ENCODE assay signal across 9 cellular contexts in genomic region chr20:60057123-60057865, GRCh38.
DNase-seq lines count a peak whose midpoint lies in the region; ATAC-seq and TF ChIP-seq lines count a peak whose summit lies in the region.
"Had no signal": no experiment of that assay in that cellular context is flagged by ENCODE, and none has a peak within 500 bp of the region (broad histone marks: within the 10 kb centered on the region; RNA-seq: fewer than 3 reads in every experiment).

No MANE protein-coding gene starts in this region.

- H3K27me3 ChIP-seq in CD4-positive, alpha-beta T cell (ENCODE audit: control insufficient read depth, insufficient read depth, low read length): no peaks in the 10 kb centered on the region
- H3K27me3 ChIP-seq in OCI-LY1 (ENCODE audit: insufficient read depth, low read length): no peaks in the 10 kb centered on the region

- intact Hi-C loops in CD4-positive, alpha-beta T cell (cut with DNase I, micrococcal nuclease): loop anchor here (1.0 to 10.0 kb wide), 8 partner anchors 105 to 1920 kb away; no protein-coding TSS in a partner anchor

- peak overlapping the region; percentile 32 for H3K4me3 Mint-ChIP-seq in CD4-positive, alpha-beta T cell
- peak overlapping the region; percentile 10 to 83 (median 62) for H3K4me3 Mint-ChIP-seq in naive thymus-derived CD8-positive, alpha-beta T cell
- peak overlapping the region; percentile 60 to 69 for H3K4me3 Mint-ChIP-seq in stimulated activated naive CD8-positive, alpha-beta T cell treated with anti-CD3 and anti-CD28 coated beads, Interleukin-15, amount 100 ng/mL, for 72 hours

- no peaks in the 10 kb centered on the region for H3K9me3 ChIP-seq in CD4-positive, alpha-beta T cell (ENCODE audit: control insufficient read depth, low read length)
- H3K9me3 ChIP-seq in OCI-LY1 (ENCODE audit: low read length): no peaks in the 10 kb centered on the region

- TF ChIP-seq CTCF in CD4-positive, alpha-beta T cell (IDR thresholded peaks at IDR 0.05): peak; percentile 79
- TF ChIP-seq CTCF in OCI-LY1 (IDR thresholded peaks at IDR 0.05; ENCODE audit: low read length): peak; percentile 83

- H3K4me1 ChIP-seq in OCI-LY1 (ENCODE audit: insufficient read depth, low read length, severe bottlenecking): peaks cover 10% of the 10 kb centered on the region

- CTCF ChIA-PET in CD4-positive, alpha-beta T cell (lab: Charles Lee): interaction anchor here (0.7 to 3.2 kb wide), 6 partner anchors 9 to 1172 kb away, joined by 3 to 20 read pairs (median 3); partner anchors contain the start of genes FAM217B and PPP1R3D

- peak; percentile 51 for ATAC-seq in CD4-positive, alpha-beta T cell (ENCODE audit: poor library complexity)
- ATAC-seq in GM19463 (IDR thresholded peaks at IDR 0.05; ENCODE audit: unreplicated experiment) (peak; percentile 60), esophagus mucosa (peak; percentile 47)
- ATAC-seq in naive thymus-derived CD8-positive, alpha-beta T cell: peak; percentile 51 to 67
- ATAC-seq in stimulated activated naive CD8-positive, alpha-beta T cell treated with anti-CD3 and anti-CD28 coated beads, Interleukin-15, amount 100 ng/mL, for 72 hours: peak; percentile 72

- H3K9me3 Mint-ChIP-seq in CD4-positive, alpha-beta T cell: no peaks in the 10 kb centered on the region
- H3K9me3 Mint-ChIP-seq in naive thymus-derived CD8-positive, alpha-beta T cell: no peaks in the 10 kb centered on the region
- no peaks in the 10 kb centered on the region for H3K9me3 Mint-ChIP-seq in stimulated activated naive CD8-positive, alpha-beta T cell treated with anti-CD3 and anti-CD28 coated beads, Interleukin-15, amount 100 ng/mL, for 72 hours
- H3K9me3 Mint-ChIP-seq: IgD-negative memory B cell had no signal

- H3K27me3 Mint-ChIP-seq in CD4-positive, alpha-beta T cell: no peaks in the 10 kb centered on the region
- H3K27me3 Mint-ChIP-seq in naive thymus-derived CD8-positive, alpha-beta T cell: no peaks in the 10 kb centered on the region
- H3K27me3 Mint-ChIP-seq in stimulated activated naive CD8-positive, alpha-beta T cell treated with anti-CD3 and anti-CD28 coated beads, Interleukin-15, amount 100 ng/mL, for 72 hours: peaks cover 7% of the 10 kb centered on the region

- no peaks in the 10 kb centered on the region for H3F3A ChIP-seq in OCI-LY1 (ENCODE audit: insufficient read depth, low read length)

- H3K36me3 Mint-ChIP-seq in CD4-positive, alpha-beta T cell (ENCODE audit: low read depth): no peaks in the 10 kb centered on the region
- no peaks in the 10 kb centered on the region for H3K36me3 Mint-ChIP-seq in naive thymus-derived CD8-positive, alpha-beta T cell

- no peaks in the 10 kb centered on the region for H4K20me1 ChIP-seq in OCI-LY1 (ENCODE audit: insufficient read depth, low read length)

- no peaks in the 10 kb centered on the region for H3K36me3 ChIP-seq in OCI-LY1 (ENCODE audit: insufficient read depth, low read length)

- H3K9me2 ChIP-seq in OCI-LY1 (ENCODE audit: low read depth, low read length): no peaks in the 10 kb centered on the region

- no peak overlapping the region for H3K4me2 ChIP-seq in OCI-LY1 (ENCODE audit: low read length)

- no peaks in the 10 kb centered on the region for H3K79me2 ChIP-seq in OCI-LY1 (ENCODE audit: insufficient read depth, low read length)

- peak; percentile 38 to 60 (median 50) for DNase-seq in CD4-positive, alpha-beta T cell
- DNase-seq in KBM-7: peak; percentile 97
- peak; percentile 55 for DNase-seq in activated T-cell treated with anti-CD3 and anti-CD28 coated beads for 24 hours (ENCODE audit: low read depth)
- peak; percentile 37 to 82 (median 62) for DNase-seq in naive thymus-derived CD8-positive, alpha-beta T cell
- peak; percentile 68 to 71 for DNase-seq in stimulated activated naive CD8-positive, alpha-beta T cell treated with anti-CD3 and anti-CD28 coated beads, Interleukin-15, amount 100 ng/mL, for 72 hours

- peak overlapping the region; percentile 17 for H3K27ac ChIP-seq in CD4-positive, alpha-beta T cell (ENCODE audit: low read depth, low read length)
- no peak overlapping the region for H3K27ac ChIP-seq in OCI-LY1 (ENCODE audit: low read depth, low read length, poor library complexity, severe bottlenecking)

- H2AFZ ChIP-seq in OCI-LY1 (ENCODE audit: low read length): no peak overlapping the region

- no peak overlapping the region for H3K9ac ChIP-seq in OCI-LY1 (ENCODE audit: low read length)

- H3K4me1 Mint-ChIP-seq in CD4-positive, alpha-beta T cell (ENCODE audit: low read depth): peaks cover 54% of the 10 kb centered on the region
- peaks cover 29 to 73% (median 53%) of the 10 kb centered on the region in 4 donors for H3K4me1 Mint-ChIP-seq in naive thymus-derived CD8-positive, alpha-beta T cell
- peaks cover 45% of the 10 kb centered on the region for H3K4me1 Mint-ChIP-seq in stimulated activated naive CD8-positive, alpha-beta T cell treated with anti-CD3 and anti-CD28 coated beads, Interleukin-15, amount 100 ng/mL, for 72 hours

- H3K27ac Mint-ChIP-seq in CD4-positive, alpha-beta T cell: peak overlapping the region; percentile 89
- H3K27ac Mint-ChIP-seq in naive thymus-derived CD8-positive, alpha-beta T cell: peak overlapping the region; percentile 10 to 94 (median 76)
- H3K27ac Mint-ChIP-seq in stimulated activated naive CD8-positive, alpha-beta T cell treated with anti-CD3 and anti-CD28 coated beads, Interleukin-15, amount 100 ng/mL, for 72 hours: peak overlapping the region; percentile 86 to 95

- H3K4me3 ChIP-seq in OCI-LY1 (ENCODE audit: low read depth, low read length, poor library complexity, severe bottlenecking): no peak overlapping the region

- POLR2A ChIA-PET in CD4-positive, alpha-beta T cell (lab: Charles Lee): interaction anchor here (1.2 to 3.8 kb wide), 2 partner anchors 117 to 154 kb away, joined by 3 to 32 read pairs; partner anchors contain the start of genes FAM217B and PPP1R3D
- POLR2A ChIA-PET in naive thymus-derived CD8-positive, alpha-beta T cell (lab: Charles Lee): no interaction called here

- in situ Hi-C loops in KBM-7 (cut with MboI; ENCODE audit: low pct_unique_long_range_greater_than_20kb, low sequenced_read_pairs): no loop called here
